1 cellular context compared by ENCODE assay signal in genomic region chr5:139378101-139378825, GRCh38.
A peak's percentile ranks its signal among the peaks of the same experiment; 100 is the strongest.
TF ChIP-seq lines count a peak whose summit lies in the region.

No MANE protein-coding gene starts in this region.

TF ChIP-seq in K562, 482 proteins besides CTCF, POLR2A, EP300 and RAD21:
- TF ChIP-seq POLR2G (IDR thresholded peaks at IDR 0.05; ENCODE audit: low read depth, low read length): 0 out of 2 replicates have a peak, but pooled peaks have one; percentile 28
- peak; percentile 47; the same call in 1 of the 2 replicates for TF ChIP-seq ZBTB33 (CRISPR knock-in tag; IDR thresholded peaks at IDR 0.05)
- TF ChIP-seq GTF2A2 (tag; IDR thresholded peaks at IDR 0.05): no peak
